Comparison of ENCODE assay signal across 15 cellular contexts in the genomic region with DNA sequence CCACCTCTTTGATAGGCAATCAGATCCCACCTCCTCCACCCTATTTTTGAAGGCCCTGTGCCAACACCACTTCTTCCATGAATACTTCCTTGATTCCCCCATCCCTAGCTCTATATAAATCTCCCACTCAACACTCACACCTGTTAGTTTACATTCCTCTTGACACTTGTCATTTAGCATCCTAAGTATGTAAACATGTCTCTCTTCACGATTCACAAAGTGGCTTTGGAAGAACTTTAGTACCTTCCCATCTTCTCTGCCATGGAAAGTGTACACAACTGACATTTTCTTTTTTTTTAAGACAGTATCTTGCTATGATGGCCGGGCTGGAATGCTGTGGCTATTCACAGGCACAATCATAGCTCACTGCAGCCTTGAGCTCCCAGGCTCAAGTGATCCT. TPM values are rescaled to one million over a fixed set of nuclear protein-coding genes. Genes with fewer than 3 reads are reported as not detected.
DNase-seq lines count a peak whose midpoint lies in the region; ATAC-seq and TF ChIP-seq lines count a peak whose summit lies in the region.
"Had no signal": no experiment of that assay in that cellular context is flagged by ENCODE, and none has a peak within 500 bp of the region (broad histone marks: within the 10 kb centered on the region; RNA-seq: fewer than 3 reads in every experiment).

No MANE protein-coding gene starts in this region.

- intact Hi-C loops in natural killer cell (cut with micrococcal nuclease) = loop anchor here (10.0 kb wide), 1 partner anchor 249 kb away; a partner anchor contains a TSS

- H3K36me3 Mint-ChIP-seq in natural killer cell (no peaks in the 10 kb centered on the region), immature natural killer cell (no peaks in the 10 kb centered on the region), type B pancreatic cell (no peaks in the 10 kb centered on the region)
- no peaks in the 10 kb centered on the region for H3K36me3 Mint-ChIP-seq in natural killer cell treated with Interleukin-12 subunit alpha and Interleukin-12 subunit beta and Interleukin-15 and Interleukin-18, amount 100 ng/mL, for 72 hours

- H3K4me3 Mint-ChIP-seq in natural killer cell (peak overlapping the region; percentile 61), immature natural killer cell (peak overlapping the region in 3 of 5 donors; percentile 7 to 73 (median 54)), type B pancreatic cell (peak overlapping the region; percentile 79)
- no peak overlapping the region for H3K4me3 Mint-ChIP-seq in natural killer cell treated with Interleukin-12 subunit alpha and Interleukin-12 subunit beta and Interleukin-15 and Interleukin-18, amount 100 ng/mL, for 72 hours

- ATAC-seq in natural killer cell (no peak), HG03159 (IDR thresholded peaks at IDR 0.05; ENCODE audit: unreplicated experiment) (no peak)
- no peak for ATAC-seq in natural killer cell treated with Interleukin-12 subunit alpha and Interleukin-12 subunit beta and Interleukin-15 and Interleukin-18, amount 100 ng/mL, for 72 hours

- H3K27ac Mint-ChIP-seq in natural killer cell (no peak overlapping the region), immature natural killer cell (peak overlapping the region in 3 of 6 donors; percentile 2 to 11 (median 2)), type B pancreatic cell (no peak overlapping the region)
- no peak overlapping the region for H3K27ac Mint-ChIP-seq in natural killer cell treated with Interleukin-12 subunit alpha and Interleukin-12 subunit beta and Interleukin-15 and Interleukin-18, amount 100 ng/mL, for 72 hours

- DNase-seq in DMS153 (lab: John Stamatoyannopoulos, UW) (peak; percentile 18), DMS153 treated with DMSO at 0.1 percent for 48 hours (lab: John Stamatoyannopoulos, UW; ENCODE audit: unreplicated experiment) (no peak), natural killer cell (no peak), immature natural killer cell (no peak), type B pancreatic cell (ENCODE audit: extremely low spot score, unreplicated experiment) (no peak)
- DNase-seq in natural killer cell treated with Interleukin-12 subunit alpha and Interleukin-12 subunit beta and Interleukin-15 and Interleukin-18, amount 100 ng/mL, for 72 hours (ENCODE audit: low spot score) = no peak
- DNase-seq in activated CD8-positive, alpha-beta memory T cell treated with anti-CD3 and anti-CD28 coated beads, Interleukin-2, amount 50 U/mL, for 4 hours = no peak
- DNase-seq: Karpas-422, MM.1S, NCI-H1417 treated with DMSO at 0.1 percent for 48 hours, NCI-H2107, NCI-H524, SJCRH30 had no signal

- H3K9me3 Mint-ChIP-seq in natural killer cell (no peaks in the 10 kb centered on the region), immature natural killer cell (peaks cover 0 to 3% (median 0%) of the 10 kb centered on the region in 6 donors), type B pancreatic cell (peaks cover 10% of the 10 kb centered on the region)
- no peaks in the 10 kb centered on the region for H3K9me3 Mint-ChIP-seq in natural killer cell treated with Interleukin-12 subunit alpha and Interleukin-12 subunit beta and Interleukin-15 and Interleukin-18, amount 100 ng/mL, for 72 hours

- H3K4me1 Mint-ChIP-seq in natural killer cell (peaks cover 25 to 29% of the 10 kb centered on the region in 2 donors), immature natural killer cell (peaks cover 39 to 41% of the 10 kb centered on the region in 2 donors), type B pancreatic cell (ENCODE audit: unreplicated experiment) (peaks cover 14% of the 10 kb centered on the region)
- H3K4me1 Mint-ChIP-seq in natural killer cell treated with Interleukin-12 subunit alpha and Interleukin-12 subunit beta and Interleukin-15 and Interleukin-18, amount 100 ng/mL, for 72 hours (ENCODE audit: low read depth in 2 of 2) = peaks cover 22 to 24% of the 10 kb centered on the region in 2 donors

- no peak for TF ChIP-seq CTCF in natural killer cell (IDR thresholded peaks at IDR 0.05)
- TF ChIP-seq CTCF in type B pancreatic cell (conservative IDR thresholded peaks at IDR 0.05) = no peak

- H3K27me3 Mint-ChIP-seq in natural killer cell (ENCODE audit: low read depth in 2 of 2) = no peaks in the 10 kb centered on the region
- H3K27me3 Mint-ChIP-seq in natural killer cell treated with Interleukin-12 subunit alpha and Interleukin-12 subunit beta and Interleukin-15 and Interleukin-18, amount 100 ng/mL, for 72 hours = no peaks in the 10 kb centered on the region
- H3K27me3 Mint-ChIP-seq in immature natural killer cell (ENCODE audit: low read depth in 3 of 3) = peaks cover 0 to 4% (median 3%) of the 10 kb centered on the region in 3 donors
- H3K27me3 Mint-ChIP-seq in type B pancreatic cell = no peaks in the 10 kb centered on the region

RNA-seq across cellular contexts. Expression of a gene that starts 1.5 kb away (rescaled TPM):
- total RNA-seq in natural killer cell (10 to 100 TPM; 11.5 to 19.4 (median 18.9) TPM), type B pancreatic cell (ENCODE audit: low replicate concordance) (17.7 and 22.0 TPM in 2 replicates)
- 10 to 100 TPM; 17.4 to 22.8 TPM for total RNA-seq in natural killer cell treated with Interleukin-12 subunit alpha and Interleukin-12 subunit beta and Interleukin-15 and Interleukin-18, amount 100 ng/mL, for 72 hours
- polyA plus RNA-seq in immature natural killer cell = 10 to 100 TPM; 46.3 to 68.9 (median 59.1) TPM

RNA-seq across cellular contexts. Expression of a gene that starts 20.2 kb away (rescaled TPM):
- total RNA-seq in natural killer cell = not detected
- not detected for total RNA-seq in natural killer cell treated with Interleukin-12 subunit alpha and Interleukin-12 subunit beta and Interleukin-15 and Interleukin-18, amount 100 ng/mL, for 72 hours
- polyA plus RNA-seq in immature natural killer cell = not detected
- total RNA-seq in type B pancreatic cell (ENCODE audit: low replicate concordance) = not detected in 2 replicates
- total RNA-seq: SJCRH30 had no signal
- polyA plus RNA-seq: BJ had no signal
